In genomic region chr1:204714861-204715511, GRCh38 we compare ENCODE assay signal across 12 cellular contexts. TPM values are rescaled to one million over a fixed set of nuclear protein-coding genes. Genes with fewer than 3 reads are reported as not detected.
DNase-seq lines count a peak whose midpoint lies in the region; ATAC-seq and TF ChIP-seq lines count a peak whose summit lies in the region.
"Had no signal": no experiment of that assay in that cellular context is flagged by ENCODE, and none has a peak within 500 bp of the region (broad histone marks: within the 10 kb centered on the region; RNA-seq: fewer than 3 reads in every experiment).

No MANE protein-coding gene starts in this region.

- H3K4me2 ChIP-seq in OCI-LY3 (ENCODE audit: low read length): peak overlapping the region; percentile 55

- H3K36me3 Mint-ChIP-seq in CD4-positive, alpha-beta T cell (ENCODE audit: low read depth): no peaks in the 10 kb centered on the region

- CTCF ChIA-PET in CD4-positive, alpha-beta T cell (lab: Charles Lee): no interaction called here

- no peaks in the 10 kb centered on the region for H3K9me3 ChIP-seq in OCI-LY3 (ENCODE audit: insufficient read depth, low read length)
- H3K9me3 ChIP-seq in CD4-positive, alpha-beta T cell (ENCODE audit: control insufficient read depth, low read length): no peaks in the 10 kb centered on the region
- H3K9me3 ChIP-seq: ovary had no signal

- H4K20me1 ChIP-seq in OCI-LY3 (ENCODE audit: insufficient read depth, low read length): no peaks in the 10 kb centered on the region

- peaks cover 40% of the 10 kb centered on the region for H3K27me3 Mint-ChIP-seq in CD4-positive, alpha-beta T cell

- DNase-seq in GM13977 (ENCODE audit: low spot score) (peak; percentile 42), mesenteric fat pad (ENCODE audit: low spot score) (peak; percentile 20), NCI-H1417 treated with DMSO at 0.1 percent for 48 hours (lab: John Stamatoyannopoulos, UW) (no peak)
- no peak for DNase-seq in CD4-positive, alpha-beta T cell
- DNase-seq: activated CD4-positive, CD25-positive, alpha-beta regulatory T cell; activated naive CD4-positive, alpha-beta T cell; effector CD8-positive, alpha-beta T cell; NCI-H524 treated with DMSO at 0.1 percent for 48 hours; ovary had no signal

- TF ChIP-seq CTCF in GM13977 (IDR thresholded peaks at IDR 0.05; ENCODE audit: extremely low read depth, insufficient read depth, missing control alignments) (peak; percentile 16), OCI-LY3 (IDR thresholded peaks at IDR 0.05; ENCODE audit: low read depth, low read length) (peak; percentile 22; the same call in 1 of the 2 replicates)
- no peak for TF ChIP-seq CTCF in CD4-positive, alpha-beta T cell (IDR thresholded peaks at IDR 0.05)

- peaks cover 13% of the 10 kb centered on the region for H3K4me1 ChIP-seq in OCI-LY3 (ENCODE audit: low read length)

- H3K36me3 ChIP-seq in OCI-LY3 (replicated peaks; ENCODE audit: low read depth, low read length): no peaks in the 10 kb centered on the region
- H3K36me3 ChIP-seq: ovary had no signal

- H3K9ac ChIP-seq in OCI-LY3 (ENCODE audit: low read length): no peak overlapping the region

- H2AFZ ChIP-seq in OCI-LY3 (ENCODE audit: low read depth, low read length): peak overlapping the region; percentile 4; the same call in 1 of the 2 replicates

- ATAC-seq in HG03066 (IDR thresholded peaks at IDR 0.05; ENCODE audit: low read depth, unreplicated experiment) (peak; percentile 64), GM18505 (IDR thresholded peaks at IDR 0.05; ENCODE audit: unreplicated experiment) (no peak)
- no peak for ATAC-seq in CD4-positive, alpha-beta T cell (ENCODE audit: poor library complexity)

- H3K27me3 ChIP-seq in OCI-LY3 (ENCODE audit: low read depth, low read length): peaks cover 41% of the 10 kb centered on the region
- peaks cover 5% of the 10 kb centered on the region for H3K27me3 ChIP-seq in CD4-positive, alpha-beta T cell (ENCODE audit: control insufficient read depth, insufficient read depth, low read length)
- H3K27me3 ChIP-seq: ovary had no signal

- in situ Hi-C loops in GM13977 (cut with MboI; ENCODE audit: low pct_unique_long_range_greater_than_20kb, low sequenced_read_pairs, unreplicated experiment): no loop called here

- H3K9me3 Mint-ChIP-seq in CD4-positive, alpha-beta T cell: no peaks in the 10 kb centered on the region

- no peaks in the 10 kb centered on the region for H3K79me2 ChIP-seq in OCI-LY3 (ENCODE audit: low read length)

- H3K4me1 Mint-ChIP-seq in CD4-positive, alpha-beta T cell (ENCODE audit: low read depth): peaks cover 8% of the 10 kb centered on the region

- TF ChIP-seq POLR2A in GM18505 (IDR thresholded peaks at IDR 0.05; ENCODE audit: borderline replicate concordance, extremely low read depth, insufficient read depth, insufficient read length): no peak

- no peak overlapping the region for H3K27ac Mint-ChIP-seq in CD4-positive, alpha-beta T cell

- POLR2A ChIA-PET in CD4-positive, alpha-beta T cell (lab: Charles Lee): no interaction called here

- intact Hi-C loops in CD4-positive, alpha-beta T cell (cut with DNase I, micrococcal nuclease): no loop called here

- peak overlapping the region; percentile 17; the same call in 1 of the 2 replicates for H3K4me3 ChIP-seq in OCI-LY3 (ENCODE audit: low read length)
- H3K4me3 ChIP-seq: ovary had no signal

- no peak overlapping the region for H3K27ac ChIP-seq in OCI-LY3 (ENCODE audit: low read length)
- H3K27ac ChIP-seq in CD4-positive, alpha-beta T cell (ENCODE audit: low read depth, low read length): no peak overlapping the region
- H3K27ac ChIP-seq: ovary had no signal

- no peak overlapping the region for H3K4me3 Mint-ChIP-seq in CD4-positive, alpha-beta T cell

RNA-seq across cellular contexts. Expression of gene LRRN2, which starts 29.4 kb away (rescaled TPM):
- 5.7 TPM for total RNA-seq in mesenteric fat pad
- total RNA-seq in CD4-positive, alpha-beta T cell: not detected

Comparison
In these comparisons a context has a peak if more than half of its experiments do, and no peak if none do; other contexts are left out.
1. DNase-seq: peak in GM13977 (single experiment) and mesenteric fat pad (single experiment); none in NCI-H1417 treated with DMSO at 0.1 percent for 48 hours (single experiment) and CD4-positive, alpha-beta T cell (0 of 10).